Comparison of ENCODE assay signal across 1 cellular context in the genomic region with DNA sequence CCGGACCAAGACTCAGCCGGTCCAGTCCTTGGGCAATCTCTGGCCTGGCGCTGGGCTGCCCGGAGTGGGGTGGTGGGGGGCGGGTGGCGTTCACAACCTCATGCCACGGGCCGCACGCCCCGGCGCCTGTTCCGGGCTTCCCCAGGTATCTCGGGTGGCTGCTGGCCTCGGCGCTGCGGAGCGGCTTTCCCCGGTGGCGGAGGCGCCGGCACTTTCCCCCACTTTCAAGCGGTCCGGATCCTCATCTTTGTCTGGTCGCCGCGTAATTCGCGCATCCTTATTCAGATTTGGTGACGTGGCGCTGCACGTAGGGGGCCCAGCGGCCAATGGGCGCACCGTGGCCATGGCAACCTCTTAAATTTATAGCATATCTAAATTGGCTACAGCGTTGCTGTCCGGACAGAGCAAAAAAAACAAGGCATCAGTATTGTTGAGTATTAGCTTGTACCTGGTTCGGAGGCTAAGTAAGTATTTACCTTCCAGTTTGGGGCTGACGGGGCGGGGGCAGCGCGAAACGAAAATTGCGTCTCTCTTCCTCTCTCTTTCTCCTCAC.
TF ChIP-seq lines count a peak whose summit lies in the region.

TSS of gene LHX5 (minus strand) at position 253 of the 553 bp plus-strand sequence. CDS start 373 bp downstream, outside the sequence.

TF ChIP-seq in IMR-90, 13 proteins besides CTCF, POLR2A, EP300 and RAD21 (continued from another document):
- TF ChIP-seq MAZ (IDR thresholded peaks at IDR 0.05; ENCODE audit: borderline replicate concordance, low read depth, low read length), result no peak
- TF ChIP-seq FOS (IDR thresholded peaks at IDR 0.05; ENCODE audit: low read depth, low read length), result no peak
- TF ChIP-seq, protein P1, sequence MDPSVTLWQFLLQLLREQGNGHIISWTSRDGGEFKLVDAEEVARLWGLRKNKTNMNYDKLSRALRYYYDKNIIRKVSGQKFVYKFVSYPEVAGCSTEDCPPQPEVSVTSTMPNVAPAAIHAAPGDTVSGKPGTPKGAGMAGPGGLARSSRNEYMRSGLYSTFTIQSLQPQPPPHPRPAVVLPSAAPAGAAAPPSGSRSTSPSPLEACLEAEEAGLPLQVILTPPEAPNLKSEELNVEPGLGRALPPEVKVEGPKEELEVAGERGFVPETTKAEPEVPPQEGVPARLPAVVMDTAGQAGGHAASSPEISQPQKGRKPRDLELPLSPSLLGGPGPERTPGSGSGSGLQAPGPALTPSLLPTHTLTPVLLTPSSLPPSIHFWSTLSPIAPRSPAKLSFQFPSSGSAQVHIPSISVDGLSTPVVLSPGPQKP (IDR thresholded peaks at IDR 0.05; ENCODE audit: borderline replicate concordance, low read depth, low read length), result no peak
- TF ChIP-seq SMC3 (IDR thresholded peaks at IDR 0.05; ENCODE audit: low read depth, low read length), result no peak
- TF ChIP-seq BHLHE40 (IDR thresholded peaks at IDR 0.05; ENCODE audit: low read depth, low read length), result no peak
- TF ChIP-seq MXI1 (IDR thresholded peaks at IDR 0.05; ENCODE audit: borderline replicate concordance, low read depth, low read length), result no peak
- TF ChIP-seq RFX5 (IDR thresholded peaks at IDR 0.05; ENCODE audit: low read depth, low read length), result no peak
